In the genomic region with DNA sequence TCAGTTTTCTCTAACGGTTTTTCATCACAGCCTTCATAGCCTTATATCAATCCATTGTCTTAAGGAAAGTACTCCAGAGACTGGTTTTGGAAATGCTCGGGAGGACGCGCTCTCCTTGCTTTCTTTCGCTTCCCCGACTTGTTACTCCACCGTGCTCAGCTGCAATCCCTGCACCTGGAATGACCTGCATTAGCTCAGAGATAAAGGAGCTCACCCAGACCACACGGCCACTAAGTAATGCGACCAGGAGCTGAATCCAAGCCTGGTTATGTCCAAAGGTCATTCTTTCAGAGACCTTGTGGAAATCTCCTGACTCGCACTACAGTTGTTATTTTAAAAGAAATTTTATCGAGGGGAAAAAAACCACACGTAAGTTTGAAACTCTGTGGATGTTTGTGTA, we compare ENCODE assay signal across 18 cellular contexts.
DNase-seq lines count a peak whose midpoint lies in the region; TF ChIP-seq lines count a peak whose summit lies in the region.
"Had no signal": no experiment of that assay in that cellular context is flagged by ENCODE, and none has a peak within 500 bp of the region (broad histone marks: within the 10 kb centered on the region; RNA-seq: fewer than 3 reads in every experiment).

No MANE protein-coding gene starts in this region.

- H2AFZ ChIP-seq in OCI-LY7 (ENCODE audit: low read length), result no peak overlapping the region

- TF ChIP-seq CTCF in dorsolateral prefrontal cortex (IDR thresholded peaks at IDR 0.05 in 54 of 56, conservative IDR thresholded peaks at IDR 0.05 in 2 of 56; ENCODE audit: low read depth in 1 of 56, partially characterized antibody in 56 of 56) (no peak), nephron (IDR thresholded peaks at IDR 0.05; ENCODE audit: unreplicated experiment in 3 of 3) (no peak), OCI-LY7 (conservative IDR thresholded peaks at IDR 0.05; ENCODE audit: low read length) (no peak)

- H3K36me3 ChIP-seq in OCI-LY7 (ENCODE audit: insufficient read depth, low read length), result peaks cover 5% of the 10 kb centered on the region; the same call in 1 of the 2 replicates
- H3K36me3 ChIP-seq: SJSA1 had no signal

- no peaks in the 10 kb centered on the region for H3K4me1 ChIP-seq in OCI-LY7 (ENCODE audit: insufficient read depth, low read length, poor library complexity, severe bottlenecking)
- H3K4me1 ChIP-seq: SJSA1 had no signal

- intact Hi-C loops in dorsolateral prefrontal cortex (cut with DNase I), result no loop called here
- intact Hi-C loops in OCI-LY7 (cut with micrococcal nuclease; ENCODE audit: unreplicated experiment), result no loop called here

- no peaks in the 10 kb centered on the region for H3K27me3 ChIP-seq in dorsolateral prefrontal cortex
- H3K27me3 ChIP-seq: SJSA1 had no signal

- H3K9me3 ChIP-seq in OCI-LY7 (ENCODE audit: low read length), result no peaks in the 10 kb centered on the region
- H3K9me3 ChIP-seq: SJSA1 had no signal

- H3K27ac ChIP-seq in dorsolateral prefrontal cortex, result peak overlapping the region in 40 of 59 donors; percentile 5 to 70 (median 50)
- peak overlapping the region; percentile 2 for H3K27ac ChIP-seq in temporal lobe (ENCODE audit: low read depth, low read length)
- H3K27ac ChIP-seq in OCI-LY7 (ENCODE audit: low read depth, low read length, poor library complexity, severe bottlenecking), result no peak overlapping the region
- H3K27ac ChIP-seq: C4-2B, SJSA1 had no signal

- no peak overlapping the region for H3K4me2 ChIP-seq in OCI-LY7 (ENCODE audit: low read length)

- H4K20me1 ChIP-seq in OCI-LY7 (ENCODE audit: insufficient read depth, low read length), result no peaks in the 10 kb centered on the region

- peak overlapping the region; percentile 66 to 93 (median 81) for H3K27ac Mint-ChIP-seq in nephron

- H3K9me2 ChIP-seq in OCI-LY7 (ENCODE audit: insufficient read depth, low read length), result no peaks in the 10 kb centered on the region

- H3K9me3 Mint-ChIP-seq in nephron, result no peaks in the 10 kb centered on the region

- H3K4me3 ChIP-seq in dorsolateral prefrontal cortex, result peak overlapping the region in 3 of 59 donors; percentile 5 to 23 (median 7)
- no peak overlapping the region for H3K4me3 ChIP-seq in OCI-LY7 (ENCODE audit: low read depth, low read length, poor library complexity, severe bottlenecking)
- H3K4me3 ChIP-seq: SJSA1 had no signal

- H3K4me3 Mint-ChIP-seq in nephron, result peak overlapping the region; percentile 11 to 49 (median 18)

- DNase-seq in HuH-7.5 (ENCODE audit: low spot score) (peak; percentile 13), dorsolateral prefrontal cortex (no peak), AG20443 (ENCODE audit: low spot score) (no peak), OCI-LY7 (ENCODE audit: low spot score) (no peak), nucleus accumbens (lab: John Stamatoyannopoulos, UW) (no peak)
- DNase-seq in activated naive CD4-positive, alpha-beta T cell treated with Interleukin-2 at 50 U/mL for 16 hours, result no peak
- DNase-seq: DMS 273 treated with DMSO at 0.1 percent for 48 hours, GDM1, KG1, MV-4-11, NCI-H1417, NCI-H187 treated with DMSO at 0.1 percent for 48 hours, NCI-H2227 treated with DMSO at 0.1 percent for 48 hours, NCI-H524 had no signal

- H3K27me3 Mint-ChIP-seq in nephron (ENCODE audit: low read depth), result no peaks in the 10 kb centered on the region

- POLR2A ChIA-PET in OCI-LY7 (lab: Charles Lee), result interaction anchor here (0.5 to 1.1 kb wide), 4 partner anchors 11 to 106 kb away, joined by 3 read pairs; no protein-coding TSS in a partner anchor

- BruUV-seq in OCI-LY7 (replicated peaks; lab: Mats Ljungman, UMichigan), result no TSS peak

- H3K4me1 Mint-ChIP-seq in nephron, result no peaks in the 10 kb centered on the region

- no peaks in the 10 kb centered on the region for H3K79me2 ChIP-seq in OCI-LY7 (ENCODE audit: insufficient read depth, low read depth, low read length)

- CTCF ChIA-PET in OCI-LY7 (lab: Charles Lee; ENCODE audit: unreplicated experiment), result no interaction called here

- peaks cover 38% of the 10 kb centered on the region for H3K36me3 Mint-ChIP-seq in nephron (ENCODE audit: low read depth)
